In the genomic region with DNA sequence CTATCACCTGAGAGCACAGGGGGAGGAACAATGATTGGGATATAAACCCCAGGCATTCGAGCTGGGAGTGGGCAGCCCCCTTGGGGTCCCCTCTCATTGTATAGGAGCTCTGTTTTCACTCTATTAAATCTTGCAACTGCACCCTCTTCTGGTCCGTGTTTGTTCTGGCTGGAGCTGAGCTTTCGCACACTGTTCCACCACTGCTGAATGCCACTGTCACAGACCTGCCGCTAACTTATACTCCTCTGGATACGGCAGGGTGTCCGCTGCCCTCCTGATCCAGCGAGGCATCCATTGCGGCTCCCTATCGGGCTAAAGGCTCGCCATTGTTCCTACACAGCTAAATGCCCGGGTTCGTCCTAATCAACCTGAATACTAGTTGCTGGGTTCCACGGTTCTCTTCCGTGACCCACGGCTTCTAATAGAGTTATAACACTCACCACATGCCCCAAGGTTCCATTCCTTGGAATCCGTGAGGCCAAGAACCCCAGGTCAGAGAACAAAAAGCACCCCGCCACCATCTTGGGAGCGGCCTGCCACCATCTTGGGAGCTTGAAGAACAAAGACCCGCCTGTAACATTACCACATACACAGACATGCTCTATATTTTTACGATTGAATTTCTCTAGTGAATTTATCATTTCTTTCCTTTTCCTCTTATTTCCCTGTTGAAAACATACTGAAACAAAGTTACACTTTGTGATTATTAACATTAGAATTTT, we compare ENCODE assay signal across 20 cellular contexts.
"Had no signal": no experiment of that assay in that cellular context is flagged by ENCODE, and none has a peak within 500 bp of the region (broad histone marks: within the 10 kb centered on the region; RNA-seq: fewer than 3 reads in every experiment).

No MANE protein-coding gene starts in this region.

- H3K36me3 Mint-ChIP-seq: naive thymus-derived CD8-positive, alpha-beta T cell had no signal

- H3K9me3 Mint-ChIP-seq: naive thymus-derived CD8-positive, alpha-beta T cell; stimulated activated naive B cell treated with anti-CD40 and anti-IgM and Interleukin-4, amounts not matched to agents 10 μg/mL and 1 μg/mL and 100 μg/mL, for 72 hours; stimulated activated naive CD8-positive, alpha-beta T cell treated with anti-CD3 and anti-CD28 coated beads, Interleukin-15, amount 100 ng/mL, for 72 hours had no signal

- H3K4me1 Mint-ChIP-seq: naive thymus-derived CD8-positive, alpha-beta T cell; stimulated activated naive B cell treated with anti-CD40 and anti-IgM and Interleukin-4, amounts not matched to agents 10 μg/mL and 1 μg/mL and 100 μg/mL, for 72 hours; stimulated activated naive CD8-positive, alpha-beta T cell treated with anti-CD3 and anti-CD28 coated beads, Interleukin-15, amount 100 ng/mL, for 72 hours had no signal

- H3K36me3 ChIP-seq: heart right ventricle, right atrium auricular region, sigmoid colon, thoracic aorta, transverse colon had no signal

- H3K4me3 ChIP-seq: dorsolateral prefrontal cortex, heart right ventricle, mucosa of descending colon, right atrium auricular region, sigmoid colon, skin epidermis, thoracic aorta, transverse colon had no signal

- H3K4me1 ChIP-seq: heart right ventricle, right atrium auricular region, sigmoid colon, transverse colon had no signal

- H3K9me3 ChIP-seq: heart right ventricle, mucosa of descending colon, right atrium auricular region, sigmoid colon, thoracic aorta, transverse colon had no signal

- ATAC-seq: esophagus mucosa; heart right ventricle; left lobe of liver; mucosa of descending colon; naive thymus-derived CD8-positive, alpha-beta T cell; stimulated activated naive B cell treated with anti-CD40 and anti-IgM and Interleukin-4, amounts not matched to agents 10 μg/mL and 1 μg/mL and 100 μg/mL, for 72 hours; stimulated activated naive CD8-positive, alpha-beta T cell treated with anti-CD3 and anti-CD28 coated beads, Interleukin-15, amount 100 ng/mL, for 72 hours had no signal

- H3K27ac Mint-ChIP-seq: naive thymus-derived CD8-positive, alpha-beta T cell; stimulated activated naive B cell treated with anti-CD40 and anti-IgM and Interleukin-4, amounts not matched to agents 10 μg/mL and 1 μg/mL and 100 μg/mL, for 72 hours; stimulated activated naive CD8-positive, alpha-beta T cell treated with anti-CD3 and anti-CD28 coated beads, Interleukin-15, amount 100 ng/mL, for 72 hours had no signal

- H3K27ac ChIP-seq: dorsolateral prefrontal cortex, heart right ventricle, right atrium auricular region, sigmoid colon, skin epidermis, thoracic aorta, transverse colon had no signal

- DNase-seq: cortex of kidney; dorsolateral prefrontal cortex; effector CD8-positive, alpha-beta T cell; heart right ventricle; hypothalamus; islet precursor cell; mammary epithelial cell; mucosa of descending colon; naive thymus-derived CD8-positive, alpha-beta T cell; sigmoid colon; stimulated activated CD4-positive, alpha-beta T cell treated with anti-CD3 and anti-CD28 coated beads, Interleukin-2, amount 100 ng/mL, for 24 hours; stimulated activated CD4-positive, alpha-beta T cell treated with anti-CD3 and anti-CD28 coated beads, Interleukin-4, amount 100 ng/mL, for 4 hours; stimulated activated naive B cell treated with anti-CD40 and anti-IgM and Interleukin-4, amounts not matched to agents 10 μg/mL and 1 μg/mL and 100 μg/mL, for 72 hours; stimulated activated naive CD8-positive, alpha-beta T cell treated with anti-CD3 and anti-CD28 coated beads, Interleukin-15, amount 100 ng/mL, for 72 hours; transverse colon had no signal

- H3K27me3 ChIP-seq: dorsolateral prefrontal cortex, heart right ventricle, right atrium auricular region, sigmoid colon, transverse colon had no signal

- H3K4me3 Mint-ChIP-seq: naive thymus-derived CD8-positive, alpha-beta T cell; stimulated activated naive B cell treated with anti-CD40 and anti-IgM and Interleukin-4, amounts not matched to agents 10 μg/mL and 1 μg/mL and 100 μg/mL, for 72 hours; stimulated activated naive CD8-positive, alpha-beta T cell treated with anti-CD3 and anti-CD28 coated beads, Interleukin-15, amount 100 ng/mL, for 72 hours had no signal

- H3K27me3 Mint-ChIP-seq: stimulated activated naive B cell treated with anti-CD40 and anti-IgM and Interleukin-4, amounts not matched to agents 10 μg/mL and 1 μg/mL and 100 μg/mL, for 72 hours; stimulated activated naive CD8-positive, alpha-beta T cell treated with anti-CD3 and anti-CD28 coated beads, Interleukin-15, amount 100 ng/mL, for 72 hours had no signal
